Comparison of ENCODE assay signal across 18 cellular contexts in genomic region chr18:70200286-70200685, GRCh38. TPM values are rescaled to one million over a fixed set of nuclear protein-coding genes. Genes with fewer than 3 reads are reported as not detected.
DNase-seq lines count a peak whose midpoint lies in the region; ATAC-seq lines count a peak whose summit lies in the region.
"Had no signal": no experiment of that assay in that cellular context is flagged by ENCODE, and none has a peak within 500 bp of the region (broad histone marks: within the 10 kb centered on the region; RNA-seq: fewer than 3 reads in every experiment).

No MANE protein-coding gene starts in this region.

- H3K27ac Mint-ChIP-seq in stimulated activated effector memory CD8-positive, alpha-beta T cell treated with anti-CD3 and anti-CD28 coated beads, Interleukin-12 subunit alpha, Interleukin-12 subunit beta, amount 100 ng/mL, for 72 hours: peak overlapping the region; percentile 26
- H3K27ac Mint-ChIP-seq in activated naive CD4-positive, alpha-beta T cell treated with anti-CD3 and anti-CD28 coated beads, Interleukin-2, amount 50 U/mL, for 72 hours: no peak overlapping the region
- H3K27ac Mint-ChIP-seq: CD4-positive, alpha-beta memory T cell; GM23338 had no signal

- H3K4me1 Mint-ChIP-seq in stimulated activated effector memory CD8-positive, alpha-beta T cell treated with anti-CD3 and anti-CD28 coated beads, Interleukin-12 subunit alpha, Interleukin-12 subunit beta, amount 100 ng/mL, for 72 hours: peaks cover 35% of the 10 kb centered on the region

- H3K9me3 Mint-ChIP-seq in stimulated activated effector memory CD8-positive, alpha-beta T cell treated with anti-CD3 and anti-CD28 coated beads, Interleukin-12 subunit alpha, Interleukin-12 subunit beta, amount 100 ng/mL, for 72 hours: no peaks in the 10 kb centered on the region
- no peaks in the 10 kb centered on the region for H3K9me3 Mint-ChIP-seq in activated naive CD4-positive, alpha-beta T cell treated with anti-CD3 and anti-CD28 coated beads, Interleukin-2, amount 50 U/mL, for 72 hours
- H3K9me3 Mint-ChIP-seq: CD4-positive, alpha-beta memory T cell; GM23338; H9 had no signal

- peak; percentile 61 to 81 for DNase-seq in NCI-H524 (lab: John Stamatoyannopoulos, UW)
- peak; percentile 75 for DNase-seq in NCI-H82 treated with DMSO at 0.1 percent for 48 hours (lab: John Stamatoyannopoulos, UW; ENCODE audit: unreplicated experiment)
- DNase-seq in stimulated activated effector memory CD8-positive, alpha-beta T cell treated with anti-CD3 and anti-CD28 coated beads, Interleukin-12 subunit alpha, Interleukin-12 subunit beta, amount 100 ng/mL, for 72 hours (ENCODE audit: low spot score in 2 of 2): no peak
- DNase-seq in activated naive CD4-positive, alpha-beta T cell treated with anti-CD3 and anti-CD28 coated beads, Interleukin-2, amount 50 U/mL, for 72 hours (ENCODE audit: low spot score in 2 of 2): no peak
- DNase-seq: C1 segment of cervical spinal cord; Calu3; CD4-positive, alpha-beta memory T cell; COR-L47; DMS 273 treated with DMSO at 0.1 percent for 48 hours; DMS79; EL; GDM1; H9 had no signal

- peaks cover 98% of the 10 kb centered on the region for H3K36me3 Mint-ChIP-seq in stimulated activated effector memory CD8-positive, alpha-beta T cell treated with anti-CD3 and anti-CD28 coated beads, Interleukin-12 subunit alpha, Interleukin-12 subunit beta, amount 100 ng/mL, for 72 hours
- H3K36me3 Mint-ChIP-seq in activated naive CD4-positive, alpha-beta T cell treated with anti-CD3 and anti-CD28 coated beads, Interleukin-2, amount 50 U/mL, for 72 hours: peaks cover 6 to 16% of the 10 kb centered on the region in 2 donors

- H3K4me3 Mint-ChIP-seq in stimulated activated effector memory CD8-positive, alpha-beta T cell treated with anti-CD3 and anti-CD28 coated beads, Interleukin-12 subunit alpha, Interleukin-12 subunit beta, amount 100 ng/mL, for 72 hours: no peak overlapping the region
- H3K4me3 Mint-ChIP-seq: CD4-positive, alpha-beta memory T cell; GM23338; H9 had no signal

- ATAC-seq in stimulated activated effector memory CD8-positive, alpha-beta T cell treated with anti-CD3 and anti-CD28 coated beads, Interleukin-12 subunit alpha, Interleukin-12 subunit beta, amount 100 ng/mL, for 72 hours: no peak
- ATAC-seq in HG02840 (IDR thresholded peaks at IDR 0.05; ENCODE audit: low FRiP score, unreplicated experiment) (no peak), HG02870 (IDR thresholded peaks at IDR 0.05; ENCODE audit: unreplicated experiment) (no peak)
- ATAC-seq in activated naive CD4-positive, alpha-beta T cell treated with anti-CD3 and anti-CD28 coated beads, Interleukin-2, amount 50 U/mL, for 72 hours: no peak
- ATAC-seq: GM12878, GM23338, HCT116 had no signal

RNA-seq across cellular contexts. Expression of gene RTTN, which starts 5.2 kb away (rescaled TPM):
- total RNA-seq in activated naive CD4-positive, alpha-beta T cell treated with anti-CD3 and anti-CD28 coated beads, Interleukin-2, amount 50 U/mL, for 72 hours: 10 to 100 TPM; 35.2 to 48.6 TPM

Comparison
In these comparisons a context has a peak if more than half of its experiments do, and no peak if none do; other contexts are left out.
1. DNase-seq: peak in NCI-H524 (2 of 2) and NCI-H82 treated with DMSO at 0.1 percent for 48 hours (single experiment); none in stimulated activated effector memory CD8-positive, alpha-beta T cell treated with anti-CD3 and anti-CD28 coated beads, Interleukin-12 subunit alpha, Interleukin-12 subunit beta, amount 100 ng/mL, for 72 hours (0 of 2) and activated naive CD4-positive, alpha-beta T cell treated with anti-CD3 and anti-CD28 coated beads, Interleukin-2, amount 50 U/mL, for 72 hours (0 of 2).